9 cellular contexts compared by ENCODE assay signal in genomic region chr3:105822171-105823123, GRCh38. TPM values are rescaled to one million over a fixed set of nuclear protein-coding genes. Genes with fewer than 3 reads are reported as not detected.
DNase-seq lines count a peak whose midpoint lies in the region; ATAC-seq and TF ChIP-seq lines count a peak whose summit lies in the region.
"Had no signal": no experiment of that assay in that cellular context is flagged by ENCODE, and none has a peak within 500 bp of the region (broad histone marks: within the 10 kb centered on the region; RNA-seq: fewer than 3 reads in every experiment).

No MANE protein-coding gene starts in this region.

- no peak overlapping the region for H2BK120ac ChIP-seq in neuronal stem cell (ENCODE audit: low read depth, low read length)

- H3K27me3 ChIP-seq in right atrium auricular region = no peaks in the 10 kb centered on the region
- H3K27me3 ChIP-seq in stomach = no peaks in the 10 kb centered on the region
- H3K27me3 ChIP-seq in neuronal stem cell (ENCODE audit: control insufficient read depth in 3 of 3, insufficient read depth in 3 of 3, low read depth in 1 of 3, low read length in 3 of 3) = no peaks in the 10 kb centered on the region
- H3K27me3 ChIP-seq: neutrophil had no signal

- 34 to 54% (median 38%) methylated on average over 3 of the region's 3 CpGs for WGBS in stomach, 5 donors
- WGBS in neuronal stem cell (ENCODE audit: extremely low coverage in 2 of 2, insufficient read length in 2 of 2, insufficient replicate concordance in 1 of 2), 2 donors = no CpG with 5 or more reads among the region's 3 CpGs

- no peak overlapping the region for H3K4me2 ChIP-seq in neuronal stem cell (ENCODE audit: insufficient read depth, low read length, poor library complexity, severe bottlenecking)

- no peak for TF ChIP-seq POLR2A in stomach (IDR thresholded peaks at IDR 0.05)

- H2AFZ ChIP-seq in neuronal stem cell (ENCODE audit: low read length) = no peak overlapping the region

- H2BK12ac ChIP-seq in neuronal stem cell (ENCODE audit: low read length) = no peak overlapping the region

- no peak overlapping the region for H2BK5ac ChIP-seq in neuronal stem cell (ENCODE audit: low read length)

- peak overlapping the region; percentile 71 to 92 for H3K27ac ChIP-seq in right atrium auricular region
- H3K27ac ChIP-seq in stomach = peak overlapping the region in 4 of 5 donors; percentile 50 to 76 (median 64)
- no peak overlapping the region for H3K27ac ChIP-seq in neuronal stem cell (replicated peaks; ENCODE audit: low read length)
- H3K27ac ChIP-seq: neutrophil had no signal

- H3K4me1 ChIP-seq in right atrium auricular region = peaks cover 0 to 51% of the 10 kb centered on the region in 2 donors
- H3K4me1 ChIP-seq in stomach = peaks cover 21 to 54% (median 40%) of the 10 kb centered on the region in 4 donors
- no peaks in the 10 kb centered on the region for H3K4me1 ChIP-seq in neuronal stem cell (ENCODE audit: control insufficient read depth in 2 of 2, insufficient read depth in 1 of 2, low read depth in 1 of 2, low read length in 2 of 2)

- no peak overlapping the region for H3K23ac ChIP-seq in neuronal stem cell (ENCODE audit: low read depth, low read length, poor library complexity)

- H3K9me3 ChIP-seq in right atrium auricular region = no peaks in the 10 kb centered on the region
- no peaks in the 10 kb centered on the region for H3K9me3 ChIP-seq in stomach
- H3K9me3 ChIP-seq in neuronal stem cell (replicated peaks in 1 of 2; ENCODE audit: control insufficient read depth in 2 of 2, insufficient read depth in 1 of 2, low read depth in 1 of 2, low read length in 2 of 2) = peaks cover 0 to 4% of the 10 kb centered on the region in 2 donors
- H3K9me3 ChIP-seq: neutrophil had no signal

- no peak for ATAC-seq in HG03095 (IDR thresholded peaks at IDR 0.05; ENCODE audit: unreplicated experiment)

- H3K4me3 Mint-ChIP-seq in activated CD4-positive, alpha-beta memory T cell treated with anti-CD3 and anti-CD28 coated beads, Interleukin-2, amount 10 ng/mL, durations not matched to agents 7 days and 5 days = no peak overlapping the region

- H2BK15ac ChIP-seq in neuronal stem cell (ENCODE audit: low read length) = no peak overlapping the region

- H3K27ac Mint-ChIP-seq in activated CD4-positive, alpha-beta memory T cell treated with anti-CD3 and anti-CD28 coated beads, Interleukin-2, amount 10 ng/mL, durations not matched to agents 7 days and 5 days = peak overlapping the region; percentile 28

- TF ChIP-seq CTCF in right atrium auricular region (IDR thresholded peaks at IDR 0.05) = no peak
- TF ChIP-seq CTCF in stomach (IDR thresholded peaks at IDR 0.05) = no peak

- no peaks in the 10 kb centered on the region for H3K9me3 Mint-ChIP-seq in activated CD4-positive, alpha-beta memory T cell treated with anti-CD3 and anti-CD28 coated beads, Interleukin-2, amount 10 ng/mL, durations not matched to agents 7 days and 5 days

- H3K14ac ChIP-seq in neuronal stem cell (ENCODE audit: low read length) = no peak overlapping the region

- intact Hi-C loops in stomach (cut with DNase I; ENCODE audit: low total_unique reads) = no loop called here

- H4K8ac ChIP-seq in neuronal stem cell (ENCODE audit: low read depth, low read length) = no peak overlapping the region

- peaks cover 42% of the 10 kb centered on the region for H3K4me1 Mint-ChIP-seq in activated CD4-positive, alpha-beta memory T cell treated with anti-CD3 and anti-CD28 coated beads, Interleukin-2, amount 10 ng/mL, durations not matched to agents 7 days and 5 days

- no peaks in the 10 kb centered on the region for H3K79me1 ChIP-seq in neuronal stem cell (ENCODE audit: low read depth, low read length)

- H3K27me3 Mint-ChIP-seq in activated CD4-positive, alpha-beta memory T cell treated with anti-CD3 and anti-CD28 coated beads, Interleukin-2, amount 10 ng/mL, durations not matched to agents 7 days and 5 days = no peaks in the 10 kb centered on the region

- TF ChIP-seq EP300 in stomach (IDR thresholded peaks at IDR 0.05) = no peak

- no peak overlapping the region for H3K9ac ChIP-seq in neuronal stem cell (ENCODE audit: low read depth, low read length, poor library complexity)

- DNase-seq in NCI-H345 (lab: John Stamatoyannopoulos, UW) (peak; percentile 21), NCI-H345 treated with DMSO at 0.1 percent for 48 hours (lab: John Stamatoyannopoulos, UW; ENCODE audit: unreplicated experiment) (no peak), right atrium auricular region (ENCODE audit: low spot score) (no peak), stomach (no peak), NCI-H524 (lab: John Stamatoyannopoulos, UW) (no peak), neuronal stem cell (ENCODE audit: low spot score) (no peak)
- no peak for DNase-seq in activated CD4-positive, alpha-beta memory T cell treated with anti-CD3 and anti-CD28 coated beads, Interleukin-2, amount 10 ng/mL, durations not matched to agents 7 days and 5 days

- H3K4ac ChIP-seq in neuronal stem cell (ENCODE audit: low read length) = no peak overlapping the region

- CTCF ChIA-PET in activated CD4-positive, alpha-beta memory T cell treated with anti-CD3 and anti-CD28 coated beads, Interleukin-2, amount 10 ng/mL, durations not matched to agents 7 days and 5 days (lab: Charles Lee) = no interaction called here

- peaks cover 57% of the 10 kb centered on the region for H3K36me3 Mint-ChIP-seq in activated CD4-positive, alpha-beta memory T cell treated with anti-CD3 and anti-CD28 coated beads, Interleukin-2, amount 10 ng/mL, durations not matched to agents 7 days and 5 days (ENCODE audit: low read depth)

- H3K4me3 ChIP-seq in right atrium auricular region (no peak overlapping the region), stomach (no peak overlapping the region), neuronal stem cell (ENCODE audit: low read length in 2 of 2) (no peak overlapping the region)

- POLR2A ChIA-PET in activated CD4-positive, alpha-beta memory T cell treated with anti-CD3 and anti-CD28 coated beads, Interleukin-2, amount 10 ng/mL, durations not matched to agents 7 days and 5 days (lab: Charles Lee) = interaction anchor here (0.6 to 1.6 kb wide), 4 partner anchors 12 to 510 kb away, joined by 3 to 8 read pairs (median 3); no protein-coding TSS in a partner anchor

- no peak overlapping the region for H2AK5ac ChIP-seq in neuronal stem cell (ENCODE audit: low read depth, low read length)

- H4K91ac ChIP-seq in neuronal stem cell (ENCODE audit: low read depth, low read length, poor library complexity) = no peak overlapping the region

- H3K18ac ChIP-seq in neuronal stem cell (ENCODE audit: low read length) = no peak overlapping the region

- H3K36me3 ChIP-seq in right atrium auricular region = no peaks in the 10 kb centered on the region
- peaks cover 0 to 3% (median 0%) of the 10 kb centered on the region in 4 donors for H3K36me3 ChIP-seq in stomach
- H3K36me3 ChIP-seq in neuronal stem cell (replicated peaks in 1 of 2; ENCODE audit: control insufficient read depth in 2 of 2, insufficient read depth in 2 of 2, low read length in 2 of 2) = peaks cover 0 to 29% of the 10 kb centered on the region in 2 donors
- H3K36me3 ChIP-seq: neutrophil had no signal

RNA-seq across cellular contexts. Expression of gene CBLB, which starts 46.4 kb away (rescaled TPM):
- 10 to 100 TPM; 68.8 to 76.3 TPM for total RNA-seq in activated CD4-positive, alpha-beta memory T cell treated with anti-CD3 and anti-CD28 coated beads, Interleukin-2, amount 10 ng/mL, durations not matched to agents 7 days and 5 days
- 10 to 100 TPM; 24.6 to 27.3 TPM for total RNA-seq in right atrium auricular region
- total RNA-seq in stomach = 10 to 100 TPM; 26.4 to 94.4 (median 75.9) TPM
- polyA plus RNA-seq in stomach = 1 to 10 TPM; 6.9 to 8.9 (median 7.2) TPM
- 12.6 TPM for polyA plus RNA-seq in neuronal stem cell (2013, experiment 1 of 2)
- polyA plus RNA-seq in neuronal stem cell (2013, experiment 2 of 2) = 11.8 TPM
